Comparison of ENCODE assay signal across 26 cellular contexts in the genomic region with DNA sequence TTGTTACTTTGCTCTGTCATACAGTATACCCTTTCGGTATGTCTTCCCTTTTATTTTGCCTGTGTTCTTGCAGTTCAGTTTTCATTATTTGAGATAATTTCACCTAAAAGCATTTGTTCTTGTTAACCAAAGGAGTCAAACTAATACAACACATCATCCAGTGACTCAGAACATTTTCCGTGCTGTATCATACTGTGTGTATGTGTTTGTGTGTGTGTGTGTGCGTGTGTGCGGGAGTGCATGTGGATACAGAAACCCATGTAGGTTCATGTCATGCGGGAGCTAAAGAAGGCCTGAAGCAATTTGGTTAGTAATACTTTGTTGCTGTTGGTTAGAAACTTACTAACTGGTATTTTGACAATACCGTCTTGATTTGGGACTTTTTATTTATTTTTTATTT. TPM values are rescaled to one million over a fixed set of nuclear protein-coding genes. Genes with fewer than 3 reads are reported as not detected.
DNase-seq lines count a peak whose midpoint lies in the region; TF ChIP-seq lines count a peak whose summit lies in the region.
"Had no signal": no experiment of that assay in that cellular context is flagged by ENCODE, and none has a peak within 500 bp of the region (broad histone marks: within the 10 kb centered on the region; RNA-seq: fewer than 3 reads in every experiment).

No MANE protein-coding gene starts in this region.

- DNase-seq in activated CD4-positive, alpha-beta T cell treated with anti-CD3 and anti-CD28 coated beads, Interleukin-2, amount 10 ng/mL, durations not matched to agents 24 days and 14 days, result no peak
- DNase-seq in activated CD4-positive, alpha-beta T cell treated with anti-CD3 and anti-CD28 coated beads for 4 hours, result no peak
- DNase-seq in activated CD4-positive, alpha-beta memory T cell treated with anti-CD3 and anti-CD28 coated beads for 36 hours, result peak; percentile 44
- DNase-seq in fibroblast of mammary gland (ENCODE audit: low read depth), result peak; percentile 21
- no peak for DNase-seq in GM03348 (ENCODE audit: low spot score)
- DNase-seq in NCI-H2171 treated with DMSO at 0.1 percent for 48 hours (lab: John Stamatoyannopoulos, UW), result no peak
- no peak for DNase-seq in AG20443 (ENCODE audit: low spot score)
- DNase-seq: activated CD8-positive, alpha-beta memory T cell treated with anti-CD3 and anti-CD28 coated beads, Interleukin-2, amount 50 U/mL, for 48 hours; activated naive CD8-positive, alpha-beta T cell treated with anti-CD3 and anti-CD28 coated beads, Interleukin-2, amount 10 ng/mL, durations not matched to agents 7 days and 5 days; cortex of kidney; foreskin keratinocyte; HFFc6; kidney; lower lobe of right lung; MM.1S; NCI-H1436; NCI-H2171; NCI-H526; stimulated activated CD8-positive, alpha-beta memory T cell treated with anti-CD3 and anti-CD28 coated beads, Interleukin-4, amount 100 ng/mL, for 48 hours; uterus had no signal

- H3K27ac ChIP-seq in DOHH2 (ENCODE audit: low read depth, low read length), result peak overlapping the region; percentile 31; the same call in 1 of the 2 replicates
- H3K27ac ChIP-seq: breast epithelium, foreskin keratinocyte, HL-60, lower lobe of right lung, suprapubic skin, uterus had no signal

- peaks cover 63% of the 10 kb centered on the region for H3K36me3 Mint-ChIP-seq in activated CD4-positive, alpha-beta T cell treated with anti-CD3 and anti-CD28 coated beads, Interleukin-2, amount 10 ng/mL, durations not matched to agents 24 days and 14 days (ENCODE audit: low read depth)
- peaks cover 56% of the 10 kb centered on the region for H3K36me3 Mint-ChIP-seq in activated CD4-positive, alpha-beta memory T cell treated with anti-CD3 and anti-CD28 coated beads for 36 hours

- intact Hi-C loops in activated CD4-positive, alpha-beta T cell treated with anti-CD3 and anti-CD28 coated beads, Interleukin-2, amount 10 ng/mL, durations not matched to agents 24 days and 14 days (cut with micrococcal nuclease), result no loop called here
- intact Hi-C loops in activated CD4-positive, alpha-beta memory T cell treated with anti-CD3 and anti-CD28 coated beads for 36 hours (cut with micrococcal nuclease), result no loop called here

- no peaks in the 10 kb centered on the region for H3K9me3 ChIP-seq in DOHH2 (ENCODE audit: control insufficient read depth, insufficient read depth, low read length)
- H3K9me3 ChIP-seq: breast epithelium, lower lobe of right lung, suprapubic skin, uterus had no signal

- peaks cover 20% of the 10 kb centered on the region for H3K79me2 ChIP-seq in DOHH2 (ENCODE audit: control insufficient read depth, low read length)

- no peak overlapping the region for H3K4me2 ChIP-seq in DOHH2 (ENCODE audit: low read length)

- peaks cover 19% of the 10 kb centered on the region for H3K4me1 ChIP-seq in DOHH2 (ENCODE audit: control insufficient read depth, low read length)
- H3K4me1 ChIP-seq: breast epithelium, lower lobe of right lung, suprapubic skin, uterus had no signal

- POLR2A ChIA-PET in activated CD4-positive, alpha-beta memory T cell treated with anti-CD3 and anti-CD28 coated beads for 36 hours (lab: Charles Lee), result no interaction called here

- H3K4me3 ChIP-seq in DOHH2 (ENCODE audit: low read length), result no peak overlapping the region
- H3K4me3 ChIP-seq in fibroblast of mammary gland (ENCODE audit: control insufficient read depth, low read depth, low read length), result no peak overlapping the region
- H3K4me3 ChIP-seq: BLaER1 treated with 17β-estradiol and CSF1 and Interleukin-3, amounts not matched to agents 10 nM and 100 nM; breast epithelium; lower lobe of right lung; suprapubic skin; uterus had no signal

- no peaks in the 10 kb centered on the region for H3K9me2 ChIP-seq in DOHH2 (replicated peaks; ENCODE audit: control insufficient read depth, low read length)

- no peaks in the 10 kb centered on the region for H3K27me3 Mint-ChIP-seq in activated CD4-positive, alpha-beta T cell treated with anti-CD3 and anti-CD28 coated beads, Interleukin-2, amount 10 ng/mL, durations not matched to agents 24 days and 14 days
- H3K27me3 Mint-ChIP-seq in activated CD4-positive, alpha-beta memory T cell treated with anti-CD3 and anti-CD28 coated beads for 36 hours, result no peaks in the 10 kb centered on the region
- H3K27me3 Mint-ChIP-seq: activated naive CD8-positive, alpha-beta T cell treated with anti-CD3 and anti-CD28 coated beads, Interleukin-2, amount 10 ng/mL, durations not matched to agents 7 days and 5 days had no signal

- no peak overlapping the region for H3K4me3 Mint-ChIP-seq in activated CD4-positive, alpha-beta T cell treated with anti-CD3 and anti-CD28 coated beads, Interleukin-2, amount 10 ng/mL, durations not matched to agents 24 days and 14 days
- no peak overlapping the region for H3K4me3 Mint-ChIP-seq in activated CD4-positive, alpha-beta memory T cell treated with anti-CD3 and anti-CD28 coated beads for 36 hours
- H3K4me3 Mint-ChIP-seq: activated naive CD8-positive, alpha-beta T cell treated with anti-CD3 and anti-CD28 coated beads, Interleukin-2, amount 10 ng/mL, durations not matched to agents 7 days and 5 days; HFFc6; WTC11 had no signal

- H3K36me3 ChIP-seq in DOHH2 (ENCODE audit: control insufficient read depth, low read length), result peaks cover 92% of the 10 kb centered on the region
- H3K36me3 ChIP-seq: uterus had no signal

- H3K4me1 Mint-ChIP-seq in activated CD4-positive, alpha-beta T cell treated with anti-CD3 and anti-CD28 coated beads, Interleukin-2, amount 10 ng/mL, durations not matched to agents 24 days and 14 days, result peaks cover 17% of the 10 kb centered on the region
- H3K4me1 Mint-ChIP-seq in activated CD4-positive, alpha-beta memory T cell treated with anti-CD3 and anti-CD28 coated beads for 36 hours (ENCODE audit: low read depth), result peaks cover 18% of the 10 kb centered on the region
- H3K4me1 Mint-ChIP-seq: WTC11 had no signal

- H3K9me3 Mint-ChIP-seq in activated CD4-positive, alpha-beta T cell treated with anti-CD3 and anti-CD28 coated beads, Interleukin-2, amount 10 ng/mL, durations not matched to agents 24 days and 14 days, result no peaks in the 10 kb centered on the region
- H3K9me3 Mint-ChIP-seq in activated CD4-positive, alpha-beta memory T cell treated with anti-CD3 and anti-CD28 coated beads for 36 hours, result no peaks in the 10 kb centered on the region
- H3K9me3 Mint-ChIP-seq: activated naive CD8-positive, alpha-beta T cell treated with anti-CD3 and anti-CD28 coated beads, Interleukin-2, amount 10 ng/mL, durations not matched to agents 7 days and 5 days; HFFc6; WTC11 had no signal

- no peaks in the 10 kb centered on the region for H3K27me3 ChIP-seq in DOHH2 (ENCODE audit: control insufficient read depth, low read length)
- H3K27me3 ChIP-seq: BLaER1 treated with 17β-estradiol and CSF1 and Interleukin-3, amounts not matched to agents 10 nM and 100 nM; breast epithelium; foreskin keratinocyte; suprapubic skin; uterus had no signal

- no peaks in the 10 kb centered on the region for H3F3A ChIP-seq in DOHH2 (ENCODE audit: control insufficient read depth, insufficient read depth)

- CTCF ChIA-PET in activated CD4-positive, alpha-beta memory T cell treated with anti-CD3 and anti-CD28 coated beads for 36 hours (lab: Charles Lee), result interaction anchor here (1.1 kb wide), 1 partner anchor 72 kb away, joined by 3 read pairs; no protein-coding TSS in a partner anchor

- TF ChIP-seq CTCF in DOHH2 (IDR thresholded peaks at IDR 0.05; ENCODE audit: low read depth, low read length, poor library complexity, severe bottlenecking) (no peak), fibroblast of mammary gland (conservative IDR thresholded peaks at IDR 0.05; ENCODE audit: control insufficient read depth, insufficient read depth, low read depth, low read length) (no peak)

- peak overlapping the region; percentile 51 for H3K27ac Mint-ChIP-seq in activated CD4-positive, alpha-beta T cell treated with anti-CD3 and anti-CD28 coated beads, Interleukin-2, amount 10 ng/mL, durations not matched to agents 24 days and 14 days
- H3K27ac Mint-ChIP-seq in activated CD4-positive, alpha-beta memory T cell treated with anti-CD3 and anti-CD28 coated beads for 36 hours, result no peak overlapping the region
- H3K27ac Mint-ChIP-seq: WTC11 had no signal

- no peaks in the 10 kb centered on the region for H4K20me1 ChIP-seq in DOHH2 (ENCODE audit: control insufficient read depth, insufficient read depth, low read depth, low read length)

RNA-seq across cellular contexts. Expression of a gene that starts 60.0 kb away (rescaled TPM):
- 31.4 and 34.7 TPM in 2 replicates for total RNA-seq in activated CD4-positive, alpha-beta T cell treated with anti-CD3 and anti-CD28 coated beads, Interleukin-2, amount 10 ng/mL, durations not matched to agents 24 days and 14 days
- total RNA-seq in activated CD4-positive, alpha-beta memory T cell treated with anti-CD3 and anti-CD28 coated beads for 36 hours, result 10 to 100 TPM; 31.0 to 34.0 TPM

Comparison
In these comparisons a context has a peak if more than half of its experiments do, and no peak if none do; other contexts are left out.
1. DNase-seq: peak in activated CD4-positive, alpha-beta memory T cell treated with anti-CD3 and anti-CD28 coated beads for 36 hours (single experiment) and fibroblast of mammary gland (single experiment); none in activated CD4-positive, alpha-beta T cell treated with anti-CD3 and anti-CD28 coated beads, Interleukin-2, amount 10 ng/mL, durations not matched to agents 24 days and 14 days (single experiment), activated CD4-positive, alpha-beta T cell treated with anti-CD3 and anti-CD28 coated beads for 4 hours (0 of 2), GM03348 (single experiment), NCI-H2171 treated with DMSO at 0.1 percent for 48 hours (single experiment) and AG20443 (single experiment).